ENCODE assay signal across 2 cellular contexts in genomic region chr3:167396075-167396474, GRCh38.
TF ChIP-seq lines count a peak whose summit lies in the region.

No MANE protein-coding gene starts in this region.

TF ChIP-seq in GM23338, 12 proteins besides CTCF, POLR2A, EP300 and RAD21 (continued from another document):
- no peak for TF ChIP-seq ETS1 (IDR thresholded peaks at IDR 0.05)
- TF ChIP-seq CREB1 (CRISPR knock-in tag; IDR thresholded peaks at IDR 0.05; ENCODE audit: low read depth), result no peak
- TF ChIP-seq EZH2phosphoT487 (IDR thresholded peaks at IDR 0.05; ENCODE audit: unreplicated experiment), result no peak
- TF ChIP-seq NANOG (IDR thresholded peaks at IDR 0.05; ENCODE audit: borderline replicate concordance), result no peak
- no peak for TF ChIP-seq REST (IDR thresholded peaks at IDR 0.05; ENCODE audit: unreplicated experiment)
- no peak for TF ChIP-seq JUNB (IDR thresholded peaks at IDR 0.05; ENCODE audit: unreplicated experiment)

TF ChIP-seq in WTC11, 78 proteins besides CTCF, POLR2A, EP300 and RAD21 (continued from another document):
- no peak for TF ChIP-seq ARID4B (CRISPR knock-in tag; IDR thresholded peaks at IDR 0.05; ENCODE audit: borderline replicate concordance)
